In the genomic region with DNA sequence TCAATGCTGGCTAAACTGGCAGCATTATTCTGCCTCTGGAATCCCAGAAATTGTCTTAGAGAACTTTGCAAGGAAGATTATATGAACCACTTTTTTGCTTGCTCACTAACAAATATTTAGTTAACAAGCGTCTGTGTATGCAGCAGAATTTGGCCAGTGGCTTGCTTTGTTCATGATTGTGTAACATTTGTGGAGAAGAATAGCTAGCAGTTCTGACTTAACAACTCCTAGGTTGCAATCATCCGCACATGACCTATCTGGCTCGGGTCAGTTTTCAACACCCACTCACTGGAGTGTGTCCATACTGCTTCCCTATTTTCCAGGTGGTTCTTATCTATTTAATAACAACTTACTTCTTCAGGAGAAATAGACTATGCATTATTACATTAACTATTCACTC, we compare ENCODE assay signal across 12 cellular contexts.
DNase-seq lines count a peak whose midpoint lies in the region; ATAC-seq, FAIRE-seq and TF ChIP-seq lines count a peak whose summit lies in the region.
"Had no signal": no experiment of that assay in that cellular context is flagged by ENCODE, and none has a peak within 500 bp of the region (broad histone marks: within the 10 kb centered on the region; RNA-seq: fewer than 3 reads in every experiment).

No MANE protein-coding gene starts in this region.

- H3K27me3 ChIP-seq in bronchial epithelial cell (ENCODE audit: control insufficient read depth, insufficient read depth, low read length) (no peaks in the 10 kb centered on the region), thyroid gland (no peaks in the 10 kb centered on the region)
- H3K27me3 ChIP-seq: Peyer's patch had no signal

- no peak for TF ChIP-seq RAD21 in Ishikawa (IDR thresholded peaks at IDR 0.05; ENCODE audit: low read depth)

- no peaks in the 10 kb centered on the region for H3K9me3 ChIP-seq in thyroid gland
- H3K9me3 ChIP-seq: Peyer's patch had no signal

- H3K4me3 ChIP-seq in bronchial epithelial cell (ENCODE audit: low read depth, low read length) (no peak overlapping the region), thyroid gland (replicated peaks in 1 of 3) (no peak overlapping the region)
- H3K4me3 ChIP-seq: Peyer's patch had no signal

- TF ChIP-seq CTCF in bronchial epithelial cell (IDR thresholded peaks at IDR 0.05; ENCODE audit: insufficient read depth, low read length, severe bottlenecking) = no peak
- no peak for TF ChIP-seq CTCF in thyroid gland (IDR thresholded peaks at IDR 0.05)

- TF ChIP-seq EP300 in Ishikawa (IDR thresholded peaks at IDR 0.05; ENCODE audit: borderline replicate concordance) = peak; percentile 8; the same call in 1 of the 2 replicates

- intact Hi-C loops in thyroid gland (cut with DNase I) = no loop called here

- no peak for TF ChIP-seq POLR2A in thyroid gland (IDR thresholded peaks at IDR 0.05)

- FAIRE-seq in bronchial epithelial cell (lab: Jason Lieb, UNC) = no peak

- WGBS in thyroid gland, 2 donors = 9 to 25% methylated on average over 3 of the region's 3 CpGs

- peak overlapping the region; percentile 42 to 65 (median 52) for H3K27ac ChIP-seq in thyroid gland
- H3K27ac ChIP-seq: epithelial cell of prostate had no signal

- H3K4me1 ChIP-seq in thyroid gland = peaks cover 26 to 44% of the 10 kb centered on the region in 2 donors
- H3K4me1 ChIP-seq: Peyer's patch had no signal

- no peak for ATAC-seq in GM19395 (IDR thresholded peaks at IDR 0.05; ENCODE audit: unreplicated experiment)
- ATAC-seq: activated CD4-positive, CD25-positive, alpha-beta regulatory T cell treated with anti-CD3 and anti-CD28 coated beads, Interleukin-2, amount 50 U/mL, for 24 hours; stimulated activated naive B cell treated with anti-CD40 and anti-IgM and Interleukin-4, amounts not matched to agents 10 μg/mL and 1 μg/mL and 100 μg/mL, for 72 hours had no signal

- H3K36me3 ChIP-seq in bronchial epithelial cell (ENCODE audit: control insufficient read depth, insufficient read depth, low read length) (no peaks in the 10 kb centered on the region), thyroid gland (no peaks in the 10 kb centered on the region)
- H3K36me3 ChIP-seq: Peyer's patch had no signal

- peak; percentile 59 for DNase-seq in bronchial epithelial cell (ENCODE audit: low read depth)
- peak; percentile 2 for DNase-seq in kidney tubule cell (ENCODE audit: low spot score)
- DNase-seq in thyroid gland = peak; percentile 56 to 60
- DNase-seq in activated effector memory CD4-positive, alpha-beta T cell treated with Interleukin-2 at 50 U/mL for 16 hours = no peak
- no peak for DNase-seq in activated T-cell treated with anti-CD3 and anti-CD28 coated beads, Interleukin-2, amount 50 U/mL, for 1 hour
- no peak for DNase-seq in UCSD-AML1 (lab: John Stamatoyannopoulos, UW; ENCODE audit: unreplicated experiment)
- DNase-seq: stimulated activated naive B cell treated with anti-CD40 and anti-IgM and Interleukin-4, amounts not matched to agents 10 μg/mL and 1 μg/mL and 100 μg/mL, for 72 hours had no signal

TF ChIP-seq in Ishikawa, 13 proteins besides CTCF, POLR2A, EP300 and RAD21:
- TF ChIP-seq, protein P1, sequence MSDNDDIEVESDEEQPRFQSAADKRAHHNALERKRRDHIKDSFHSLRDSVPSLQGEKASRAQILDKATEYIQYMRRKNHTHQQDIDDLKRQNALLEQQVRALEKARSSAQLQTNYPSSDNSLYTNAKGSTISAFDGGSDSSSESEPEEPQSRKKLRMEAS (IDR thresholded peaks at IDR 0.05) = no peak
- no peak for TF ChIP-seq TCF12 (IDR thresholded peaks at IDR 0.05; ENCODE audit: low read depth)
- TF ChIP-seq CEBPB (IDR thresholded peaks at IDR 0.05) = peak; percentile 89
- TF ChIP-seq, protein P2, sequence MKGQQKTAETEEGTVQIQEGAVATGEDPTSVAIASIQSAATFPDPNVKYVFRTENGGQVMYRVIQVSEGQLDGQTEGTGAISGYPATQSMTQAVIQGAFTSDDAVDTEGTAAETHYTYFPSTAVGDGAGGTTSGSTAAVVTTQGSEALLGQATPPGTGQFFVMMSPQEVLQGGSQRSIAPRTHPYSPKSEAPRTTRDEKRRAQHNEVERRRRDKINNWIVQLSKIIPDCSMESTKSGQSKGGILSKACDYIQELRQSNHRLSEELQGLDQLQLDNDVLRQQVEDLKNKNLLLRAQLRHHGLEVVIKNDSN (IDR thresholded peaks at IDR 0.05) = peak; percentile 41; the same call in 1 of the 2 replicates

Comparison
In these comparisons a context has a peak if more than half of its experiments do, and no peak if none do; other contexts are left out.
1. DNase-seq: peak in bronchial epithelial cell (single experiment), kidney tubule cell (single experiment) and thyroid gland (2 of 2); none in activated effector memory CD4-positive, alpha-beta T cell treated with Interleukin-2 at 50 U/mL for 16 hours (single experiment), activated T-cell treated with anti-CD3 and anti-CD28 coated beads, Interleukin-2, amount 50 U/mL, for 1 hour (single experiment) and UCSD-AML1 (single experiment).